20 cellular contexts compared by ENCODE assay signal in genomic region chr15:90809536-90809935, GRCh38.
"Had no signal": no experiment of that assay in that cellular context is flagged by ENCODE, and none has a peak within 500 bp of the region (broad histone marks: within the 10 kb centered on the region; RNA-seq: fewer than 3 reads in every experiment).

No MANE protein-coding gene starts in this region.

- H3K27me3 Mint-ChIP-seq: activated naive CD8-positive, alpha-beta T cell treated with anti-CD3 and anti-CD28 coated beads for 36 hours; T-helper 17 cell had no signal

- DNase-seq: activated CD4-positive, alpha-beta T cell treated with anti-CD3 and anti-CD28 coated beads, Interleukin-2, amount 50 U/mL, for 1 hour; activated naive CD8-positive, alpha-beta T cell treated with anti-CD3 and anti-CD28 coated beads for 36 hours; activated T-cell treated with anti-CD3 and anti-CD28 coated beads for 4 hours; amniotic stem cell; colonic mucosa; foreskin fibroblast; heart right ventricle; islet precursor cell; left cardiac atrium; posterior cingulate gyrus; stimulated activated CD4-positive, alpha-beta T cell treated with anti-CD3 and anti-CD28 coated beads, Interleukin-15, amount 100 ng/mL, for 24 hours; stimulated activated CD8-positive, alpha-beta memory T cell treated with anti-CD3 and anti-CD28 coated beads, Interleukin-4, amount 100 ng/mL, for 48 hours; stimulated activated naive CD8-positive, alpha-beta T cell treated with anti-CD3 and anti-CD28 coated beads, Interleukin-15, Interleukin-2, amounts not matched to agents 100 U/mL and 50 U/mL, for 24 hours; T-helper 17 cell; upper lobe of right lung had no signal

- H3K4me3 Mint-ChIP-seq: activated naive CD8-positive, alpha-beta T cell treated with anti-CD3 and anti-CD28 coated beads for 36 hours; endodermal cell; T-helper 17 cell had no signal

- H3K27ac ChIP-seq: colonic mucosa, epithelial cell of prostate, upper lobe of right lung had no signal

- H3K27ac Mint-ChIP-seq: activated naive CD8-positive, alpha-beta T cell treated with anti-CD3 and anti-CD28 coated beads for 36 hours; endodermal cell; T-helper 17 cell had no signal

- H3K36me3 ChIP-seq: colonic mucosa, upper lobe of right lung had no signal

- H3K9me3 ChIP-seq: colonic mucosa, heart right ventricle, upper lobe of right lung had no signal

- H3K9me3 Mint-ChIP-seq: activated naive CD8-positive, alpha-beta T cell treated with anti-CD3 and anti-CD28 coated beads for 36 hours; endodermal cell had no signal

- ATAC-seq: activated CD4-positive, CD25-positive, alpha-beta regulatory T cell treated with anti-CD3 and anti-CD28 coated beads, Interleukin-2, amount 50 U/mL, for 24 hours; left cardiac atrium; sciatic nerve; stimulated activated naive CD8-positive, alpha-beta T cell treated with anti-CD3 and anti-CD28 coated beads, Interleukin-15, Interleukin-2, amounts not matched to agents 100 U/mL and 50 U/mL, for 24 hours; T-helper 17 cell; upper lobe of right lung had no signal

- H3K4me2 ChIP-seq: smooth muscle cell had no signal

- H3K4me1 ChIP-seq: upper lobe of right lung had no signal

- H3K27me3 ChIP-seq: colonic mucosa, heart right ventricle, upper lobe of right lung had no signal

- H3K4me3 ChIP-seq: colonic mucosa, heart right ventricle, smooth muscle cell, upper lobe of right lung had no signal
